Comparison of ENCODE assay signal across 12 cellular contexts in genomic region chr9:4137234-4137633, GRCh38.
A peak's percentile ranks its signal among the peaks of the same experiment; 100 is the strongest.
DNase-seq lines count a peak whose midpoint lies in the region; ATAC-seq and TF ChIP-seq lines count a peak whose summit lies in the region.
"Had no signal": no experiment of that assay in that cellular context is flagged by ENCODE, and none has a peak within 500 bp of the region (broad histone marks: within the 10 kb centered on the region; RNA-seq: fewer than 3 reads in every experiment).

No MANE protein-coding gene starts in this region.

- no peaks in the 10 kb centered on the region for H3K4me1 ChIP-seq in effector memory CD4-positive, alpha-beta T cell (ENCODE audit: control insufficient read depth, insufficient read depth, low read length, poor library complexity, severe bottlenecking)

- H3K27me3 ChIP-seq in effector memory CD4-positive, alpha-beta T cell (replicated peaks; ENCODE audit: control insufficient read depth, insufficient read depth, low read length, poor library complexity, severe bottlenecking) = no peaks in the 10 kb centered on the region
- H3K27me3 ChIP-seq: heart left ventricle, tibial artery had no signal

- TF ChIP-seq CTCF in AG09319 (IDR thresholded peaks at IDR 0.05; ENCODE audit: low read depth, low read length) = no peak

- intact Hi-C loops in left colon (cut with DNase I, micrococcal nuclease) = no loop called here

- DNase-seq in AG09319 (ENCODE audit: extremely low read depth, low read depth) = peak; percentile 66
- peak; percentile 65 for DNase-seq in NCI-H460 (ENCODE audit: extremely low read depth, low read depth)
- DNase-seq in epidermal melanocyte (ENCODE audit: insufficient read length, low spot score) = peak; percentile 31
- DNase-seq in mucosa of gallbladder (ENCODE audit: low spot score) = peak; percentile 45
- no peak for DNase-seq in effector memory CD4-positive, alpha-beta T cell
- DNase-seq in DMS114 treated with DMSO at 0.1 percent for 48 hours (lab: John Stamatoyannopoulos, UW; ENCODE audit: unreplicated experiment) = no peak
- DNase-seq in left colon = no peak
- DNase-seq in GOT3 (lab: John Stamatoyannopoulos, UW) = no peak
- DNase-seq: heart left ventricle, NCI-H1694 treated with DMSO at 0.1 percent for 48 hours, T-helper 1 cell, tibial artery had no signal

- no peak overlapping the region for H3K27ac ChIP-seq in effector memory CD4-positive, alpha-beta T cell (ENCODE audit: insufficient read depth, low read length, poor library complexity, severe bottlenecking)
- H3K27ac ChIP-seq: tibial artery had no signal

- no peaks in the 10 kb centered on the region for H3K36me3 ChIP-seq in effector memory CD4-positive, alpha-beta T cell (ENCODE audit: control insufficient read depth, insufficient read depth, low read length)
- H3K36me3 ChIP-seq: heart left ventricle, tibial artery had no signal

- H3K4me3 ChIP-seq in effector memory CD4-positive, alpha-beta T cell (ENCODE audit: insufficient read depth, low read depth, low read length, poor library complexity, severe bottlenecking) = no peak overlapping the region
- H3K4me3 ChIP-seq: heart left ventricle, tibial artery had no signal

- ATAC-seq in left colon = no peak

- no peaks in the 10 kb centered on the region for H3K9me3 ChIP-seq in effector memory CD4-positive, alpha-beta T cell (ENCODE audit: control insufficient read depth, low read length)
- H3K9me3 ChIP-seq: heart left ventricle, tibial artery had no signal

Comparison
In these comparisons a context has a peak if more than half of its experiments do, and no peak if none do; other contexts are left out.
1. DNase-seq: peak in AG09319 (single experiment), NCI-H460 (single experiment), epidermal melanocyte (single experiment) and mucosa of gallbladder (single experiment); none in effector memory CD4-positive, alpha-beta T cell (0 of 3), DMS114 treated with DMSO at 0.1 percent for 48 hours (single experiment), left colon (0 of 2) and GOT3 (single experiment).